Comparison of ENCODE assay signal across 7 cellular contexts in the genomic region with DNA sequence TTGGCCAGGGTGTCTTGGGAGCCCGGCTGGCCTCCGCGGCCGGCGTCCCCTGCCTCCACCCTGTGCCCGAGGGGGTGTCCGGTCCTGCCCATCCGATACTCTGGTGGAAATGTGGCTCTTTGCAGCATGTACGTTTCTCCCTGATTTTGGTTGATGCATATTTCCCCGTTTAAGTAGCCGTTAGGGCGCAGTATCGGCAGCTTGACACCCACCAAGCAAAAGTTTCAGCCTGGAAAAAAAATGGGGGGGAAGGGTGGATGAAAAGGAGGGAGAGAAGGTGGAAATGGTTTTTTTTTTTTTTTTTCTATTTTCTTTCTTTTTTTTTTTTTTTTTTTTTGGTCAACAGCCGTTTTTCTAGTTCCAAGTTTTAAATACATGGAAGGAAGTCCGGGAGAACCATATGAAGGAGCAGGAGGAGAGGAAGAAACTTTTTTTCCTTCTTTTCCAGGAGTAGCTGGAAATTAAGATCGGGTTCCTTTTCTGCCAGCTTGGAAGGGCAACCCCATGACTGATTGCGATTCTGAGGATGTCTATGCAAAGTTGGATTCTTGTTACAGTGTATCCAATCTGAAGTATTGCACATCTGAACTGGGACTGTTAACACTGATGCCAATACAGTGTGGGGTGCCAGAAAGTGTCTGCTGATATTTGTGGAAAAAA. TPM values are rescaled to one million over a fixed set of nuclear protein-coding genes. Genes with fewer than 3 reads are reported as not detected.
A peak's percentile ranks its signal among the peaks of the same experiment; 100 is the strongest.
DNase-seq lines count a peak whose midpoint lies in the region; ATAC-seq and TF ChIP-seq lines count a peak whose summit lies in the region.

No MANE protein-coding gene starts in this region.

- DNase-seq in GM23338 (ENCODE audit: low spot score) (peak; percentile 11), COR-L47 (lab: John Stamatoyannopoulos, UW) (no peak), NCI-H1092 (lab: John Stamatoyannopoulos, UW) (no peak), OCI-M2 (lab: John Stamatoyannopoulos, UW; ENCODE audit: unreplicated experiment) (no peak)

- peaks cover 7% of the 10 kb centered on the region; the same call in 1 of the 2 replicates for H3K27me3 ChIP-seq in GM23338 (ENCODE audit: insufficient read depth)
- H3K27me3 ChIP-seq in OCI-LY1 (ENCODE audit: insufficient read depth, low read length), result no peaks in the 10 kb centered on the region
- no peaks in the 10 kb centered on the region for H3K27me3 ChIP-seq in muscle layer of duodenum (ENCODE audit: low read depth, low read length)

- H3K9me2 ChIP-seq in GM23338 (ENCODE audit: insufficient read depth) (no peaks in the 10 kb centered on the region), OCI-LY1 (ENCODE audit: low read depth, low read length) (no peaks in the 10 kb centered on the region)

- H3K4me3 ChIP-seq in GM23338 (peak overlapping the region; percentile 96), OCI-LY1 (ENCODE audit: low read depth, low read length, poor library complexity, severe bottlenecking) (peak overlapping the region; percentile 84), muscle layer of duodenum (ENCODE audit: low read depth in 1 of 2, low read length in 2 of 2) (peak overlapping the region; percentile 86 to 88)

- H3K27me3 Mint-ChIP-seq in GM23338 (ENCODE audit: insufficient read depth, low read depth, poor library complexity), result peaks cover 12% of the 10 kb centered on the region
- no peaks in the 10 kb centered on the region for H3K27me3 Mint-ChIP-seq in dendritic cell treated with granulocyte-macrophage colony-stimulating factor and Interleukin-4, amounts not matched to agents 40 ng/mL and 50 ng/mL, for 4 days

- peak overlapping the region; percentile 98 for H3K4me3 Mint-ChIP-seq in GM23338
- H3K4me3 Mint-ChIP-seq in dendritic cell treated with granulocyte-macrophage colony-stimulating factor and Interleukin-4, amounts not matched to agents 40 ng/mL and 50 ng/mL, for 4 days, result peak overlapping the region; percentile 88

- H3K4me1 Mint-ChIP-seq in GM23338, result peaks cover 40% of the 10 kb centered on the region
- peaks cover 42% of the 10 kb centered on the region for H3K4me1 Mint-ChIP-seq in dendritic cell treated with granulocyte-macrophage colony-stimulating factor and Interleukin-4, amounts not matched to agents 40 ng/mL and 50 ng/mL, for 4 days (ENCODE audit: low read depth)

- H3K9ac ChIP-seq in OCI-LY1 (ENCODE audit: low read length), result peak overlapping the region; percentile 73

- no peaks in the 10 kb centered on the region for H3K36me3 ChIP-seq in GM23338 (ENCODE audit: insufficient read depth)
- H3K36me3 ChIP-seq in OCI-LY1 (ENCODE audit: insufficient read depth, low read length), result no peaks in the 10 kb centered on the region
- no peaks in the 10 kb centered on the region for H3K36me3 ChIP-seq in muscle layer of duodenum (ENCODE audit: control insufficient read depth in 1 of 2, insufficient read depth in 2 of 2, low read length in 2 of 2)

- H3K9me3 Mint-ChIP-seq in GM23338, result no peaks in the 10 kb centered on the region
- no peaks in the 10 kb centered on the region for H3K9me3 Mint-ChIP-seq in dendritic cell treated with granulocyte-macrophage colony-stimulating factor and Interleukin-4, amounts not matched to agents 40 ng/mL and 50 ng/mL, for 4 days

- no peak overlapping the region; the same call in 1 of the 2 replicates for H3K27ac Mint-ChIP-seq in GM23338
- peak overlapping the region; percentile 100 for H3K27ac Mint-ChIP-seq in dendritic cell treated with granulocyte-macrophage colony-stimulating factor and Interleukin-4, amounts not matched to agents 40 ng/mL and 50 ng/mL, for 4 days

- intact Hi-C loops in dendritic cell treated with granulocyte-macrophage colony-stimulating factor and Interleukin-4, amounts not matched to agents 40 ng/mL and 50 ng/mL, for 4 days (cut with micrococcal nuclease), result loop anchor here (5.0 kb wide), 1 partner anchor 36 kb away; no protein-coding TSS in a partner anchor

- H3K9me3 ChIP-seq in OCI-LY1 (ENCODE audit: low read length), result no peaks in the 10 kb centered on the region
- no peaks in the 10 kb centered on the region for H3K9me3 ChIP-seq in muscle layer of duodenum (ENCODE audit: control insufficient read depth in 1 of 2, low read length in 2 of 2)

- H3K27ac ChIP-seq in GM23338 (ENCODE audit: low read depth), result no peak overlapping the region
- H3K27ac ChIP-seq in OCI-LY1 (ENCODE audit: low read depth, low read length, poor library complexity, severe bottlenecking), result no peak overlapping the region
- H3K27ac ChIP-seq in muscle layer of duodenum (ENCODE audit: low read length), result peak overlapping the region; percentile 85

- no peak for TF ChIP-seq CTCF in GM23338 (conservative IDR thresholded peaks at IDR 0.05; ENCODE audit: low read depth in 2 of 2)
- TF ChIP-seq CTCF in OCI-LY1 (IDR thresholded peaks at IDR 0.05; ENCODE audit: low read length), result no peak

- peaks cover 24% of the 10 kb centered on the region for H3K4me1 ChIP-seq in GM23338 (ENCODE audit: insufficient read depth)
- H3K4me1 ChIP-seq in OCI-LY1 (ENCODE audit: insufficient read depth, low read length, severe bottlenecking), result peaks cover 48% of the 10 kb centered on the region
- H3K4me1 ChIP-seq in muscle layer of duodenum (ENCODE audit: control insufficient read depth in 1 of 2, insufficient read depth in 2 of 2, low read length in 2 of 2), result peaks cover 13 to 21% of the 10 kb centered on the region in 2 donors

- H3F3A ChIP-seq in GM23338 (replicated peaks; ENCODE audit: low read depth) (peaks cover 7% of the 10 kb centered on the region; the same call in 1 of the 2 replicates), OCI-LY1 (ENCODE audit: insufficient read depth, low read length) (no peaks in the 10 kb centered on the region)

- peaks cover 34% of the 10 kb centered on the region for H4K20me1 ChIP-seq in GM23338 (replicated peaks; ENCODE audit: insufficient read depth)
- no peaks in the 10 kb centered on the region for H4K20me1 ChIP-seq in OCI-LY1 (ENCODE audit: insufficient read depth, low read length)

- H3K4me2 ChIP-seq in GM23338 (peak overlapping the region; percentile 95), OCI-LY1 (ENCODE audit: low read length) (peak overlapping the region; percentile 97)

- H3K79me2 ChIP-seq in GM23338 (replicated peaks; ENCODE audit: insufficient read depth) (peaks cover 56% of the 10 kb centered on the region), OCI-LY1 (ENCODE audit: insufficient read depth, low read length) (peaks cover 10% of the 10 kb centered on the region)

- peaks cover 5% of the 10 kb centered on the region; the same call in 1 of the 3 replicates for H3K36me3 Mint-ChIP-seq in GM23338 (ENCODE audit: low read depth)
- peaks cover 71% of the 10 kb centered on the region for H3K36me3 Mint-ChIP-seq in dendritic cell treated with granulocyte-macrophage colony-stimulating factor and Interleukin-4, amounts not matched to agents 40 ng/mL and 50 ng/mL, for 4 days (ENCODE audit: low read depth)

- no peak overlapping the region for H2AFZ ChIP-seq in GM23338
- no peak overlapping the region for H2AFZ ChIP-seq in OCI-LY1 (ENCODE audit: low read length)

- ATAC-seq in GM23338, result no peak

TF ChIP-seq in GM23338, 12 proteins besides CTCF, POLR2A, EP300 and RAD21 (continues in another document):
- TF ChIP-seq JUNB (IDR thresholded peaks at IDR 0.05; ENCODE audit: unreplicated experiment) (no peak), EZH2phosphoT487 (IDR thresholded peaks at IDR 0.05; ENCODE audit: unreplicated experiment) (no peak), ZNF331 (CRISPR knock-in tag; IDR thresholded peaks at IDR 0.05; ENCODE audit: low read depth) (no peak), STAT1 (IDR thresholded peaks at IDR 0.05; ENCODE audit: unreplicated experiment) (no peak), CREB1 (CRISPR knock-in tag; IDR thresholded peaks at IDR 0.05; ENCODE audit: low read depth) (no peak)

RNA-seq across cellular contexts. Expression of a gene that starts 1.5 kb away (rescaled TPM):
- total RNA-seq in GM23338 (2014; rRNA removed; shearing (Covaris generic)), result 21.2 and 24.0 TPM in 2 replicates
- polyA plus RNA-seq in GM23338 (2016; fragmentation: Nextera tagmentation; extraction: Ambion mirVana), result 21.8 and 22.5 TPM in 2 replicates
